15 cellular contexts compared by ENCODE assay signal in the genomic region with DNA sequence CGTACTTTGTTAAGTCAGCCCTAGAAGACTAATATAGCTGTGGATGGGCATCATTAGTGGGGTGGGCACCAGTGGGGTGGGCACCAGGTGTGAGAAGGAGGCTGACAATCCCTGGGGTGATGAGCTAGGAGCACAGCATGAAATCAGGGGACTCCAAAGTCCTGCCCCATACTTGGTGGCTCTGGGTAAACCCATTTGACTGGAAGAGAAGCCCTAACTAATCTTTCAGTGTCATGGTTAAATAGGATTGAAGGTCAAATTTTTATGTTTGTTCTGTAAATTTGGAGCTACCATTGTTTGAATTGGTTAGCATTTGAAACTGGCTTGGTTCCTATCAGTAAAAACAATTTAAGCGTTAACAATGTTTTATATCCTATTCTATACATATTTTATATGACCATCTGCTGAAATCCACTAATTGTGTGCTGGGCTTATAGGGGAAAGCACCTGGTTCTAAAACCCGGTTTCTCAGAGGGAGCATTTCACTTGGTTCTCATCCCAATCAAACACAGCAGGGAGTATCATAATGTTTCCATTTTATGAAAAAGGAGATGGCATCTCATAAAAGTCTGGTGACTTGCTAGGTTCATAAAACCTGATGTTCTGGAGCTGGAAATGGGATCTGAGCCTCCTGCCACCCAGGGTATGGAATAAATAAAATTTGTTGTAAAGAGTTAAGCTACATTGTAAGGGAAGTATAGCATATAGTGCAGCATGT.
"Had no signal": no experiment of that assay in that cellular context is flagged by ENCODE, and none has a peak within 500 bp of the region (broad histone marks: within the 10 kb centered on the region; RNA-seq: fewer than 3 reads in every experiment).

No MANE protein-coding gene starts in this region.

- H3K27me3 ChIP-seq: right atrium auricular region had no signal

- H3K36me3 ChIP-seq: right atrium auricular region had no signal

- H3K9me3 ChIP-seq: right atrium auricular region had no signal

- H3K27ac ChIP-seq: foreskin keratinocyte, right atrium auricular region had no signal

- H3K4me3 Mint-ChIP-seq: activated CD4-positive, alpha-beta memory T cell treated with anti-CD3 and anti-CD28 coated beads for 36 hours; activated naive CD8-positive, alpha-beta T cell; activated T-cell treated with anti-CD3 and anti-CD28 coated beads, Interleukin-2, amount 50 U/mL, for 4 hours; neural crest cell; stimulated activated naive B cell treated with anti-CD40 and anti-IgM and Interleukin-4, amounts not matched to agents 10 μg/mL and 1 μg/mL and 100 μg/mL, for 72 hours; T-helper 2 cell treated with Interferon-gamma antibody and Interleukin-4, amounts not matched to agents 5 μg/mL and 100 μg/mL, for 36 hours had no signal

- H3K27ac Mint-ChIP-seq: activated CD4-positive, alpha-beta memory T cell treated with anti-CD3 and anti-CD28 coated beads for 36 hours; activated naive CD8-positive, alpha-beta T cell; stimulated activated naive B cell treated with anti-CD40 and anti-IgM and Interleukin-4, amounts not matched to agents 10 μg/mL and 1 μg/mL and 100 μg/mL, for 72 hours; T-helper 2 cell treated with Interferon-gamma antibody and Interleukin-4, amounts not matched to agents 5 μg/mL and 100 μg/mL, for 36 hours had no signal

- H3K4me2 ChIP-seq: smooth muscle cell had no signal

- DNase-seq: activated CD4-positive, alpha-beta memory T cell treated with anti-CD3 and anti-CD28 coated beads for 36 hours; activated CD4-positive, alpha-beta T cell treated with anti-CD3 and anti-CD28 coated beads for 1 hour; activated effector memory CD4-positive, alpha-beta T cell treated with anti-CD3 and anti-CD28 coated beads, Interleukin-2, amount 50 U/mL, for 16 hours; activated T-cell treated with anti-CD3 and anti-CD28 coated beads, Interleukin-2, amount 50 U/mL, for 4 hours; foreskin keratinocyte; left ventricle myocardium superior; mesendoderm; stimulated activated CD4-positive, alpha-beta T cell treated with anti-CD3 and anti-CD28 coated beads, Interleukin-1b, Interleukin-23, amount 100 ng/mL, for 48 hours; stimulated activated naive B cell treated with anti-CD40 and anti-IgM and Interleukin-4, amounts not matched to agents 10 μg/mL and 1 μg/mL and 100 μg/mL, for 72 hours; SW 1271 had no signal

- H3K4me1 ChIP-seq: foreskin keratinocyte had no signal

- H3K4me3 ChIP-seq: right atrium auricular region, smooth muscle cell had no signal

- ATAC-seq: activated T-cell treated with anti-CD3 and anti-CD28 coated beads, Interleukin-2, amount 50 U/mL, for 4 hours; foreskin keratinocyte; left ventricle myocardium superior; stimulated activated naive B cell treated with anti-CD40 and anti-IgM and Interleukin-4, amounts not matched to agents 10 μg/mL and 1 μg/mL and 100 μg/mL, for 72 hours had no signal

- H3K36me3 Mint-ChIP-seq: activated CD4-positive, alpha-beta memory T cell treated with anti-CD3 and anti-CD28 coated beads for 36 hours; activated naive CD8-positive, alpha-beta T cell; stimulated activated naive B cell treated with anti-CD40 and anti-IgM and Interleukin-4, amounts not matched to agents 10 μg/mL and 1 μg/mL and 100 μg/mL, for 72 hours had no signal

- H3K9me3 Mint-ChIP-seq: activated CD4-positive, alpha-beta memory T cell treated with anti-CD3 and anti-CD28 coated beads for 36 hours; activated T-cell treated with anti-CD3 and anti-CD28 coated beads, Interleukin-2, amount 50 U/mL, for 4 hours; neural crest cell; stimulated activated naive B cell treated with anti-CD40 and anti-IgM and Interleukin-4, amounts not matched to agents 10 μg/mL and 1 μg/mL and 100 μg/mL, for 72 hours; T-helper 2 cell treated with Interferon-gamma antibody and Interleukin-4, amounts not matched to agents 5 μg/mL and 100 μg/mL, for 36 hours had no signal
